In genomic region chr6:149545258-149545753, GRCh38 we compare ENCODE assay signal across 1 cellular context.
TF ChIP-seq lines count a peak whose summit lies in the region.

No MANE protein-coding gene starts in this region.

TF ChIP-seq in HepG2, 621 proteins besides CTCF, POLR2A, EP300 and RAD21 (continued from another document and continues in another):
- peak in 1 of 2 experiments; percentile 21; a peak in 1 of 4 replicates for TF ChIP-seq HMGXB4 (CRISPR knock-in tag; IDR thresholded peaks at IDR 0.05; ENCODE audit: borderline replicate concordance in 1 of 2, low read depth in 1 of 2)
- TF ChIP-seq ZNF879 (CRISPR knock-in tag; IDR thresholded peaks at IDR 0.05), result peak; percentile 21; the same call in 1 of the 2 replicates
- TF ChIP-seq REL (CRISPR knock-in tag; conservative IDR thresholded peaks at IDR 0.05), result no peak
- TF ChIP-seq CAMTA2 (CRISPR knock-in tag; IDR thresholded peaks at IDR 0.05; ENCODE audit: borderline replicate concordance), result no peak
- TF ChIP-seq ZXDC (CRISPR knock-in tag; IDR thresholded peaks at IDR 0.05), result no peak
- TF ChIP-seq, protein P1, sequence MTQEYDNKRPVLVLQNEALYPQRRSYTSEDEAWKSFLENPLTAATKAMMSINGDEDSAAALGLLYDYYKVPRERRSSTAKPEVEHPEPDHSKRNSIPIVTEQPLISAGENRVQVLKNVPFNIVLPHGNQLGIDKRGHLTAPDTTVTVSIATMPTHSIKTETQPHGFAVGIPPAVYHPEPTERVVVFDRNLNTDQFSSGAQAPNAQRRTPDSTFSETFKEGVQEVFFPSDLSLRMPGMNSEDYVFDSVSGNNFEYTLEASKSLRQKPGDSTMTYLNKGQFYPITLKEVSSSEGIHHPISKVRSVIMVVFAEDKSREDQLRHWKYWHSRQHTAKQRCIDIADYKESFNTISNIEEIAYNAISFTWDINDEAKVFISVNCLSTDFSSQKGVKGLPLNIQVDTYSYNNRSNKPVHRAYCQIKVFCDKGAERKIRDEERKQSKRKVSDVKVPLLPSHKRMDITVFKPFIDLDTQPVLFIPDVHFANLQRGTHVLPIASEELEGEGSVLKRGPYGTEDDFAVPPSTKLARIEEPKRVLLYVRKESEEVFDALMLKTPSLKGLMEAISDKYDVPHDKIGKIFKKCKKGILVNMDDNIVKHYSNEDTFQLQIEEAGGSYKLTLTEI (CRISPR knock-in tag; conservative IDR thresholded peaks at IDR 0.05), result no peak
- TF ChIP-seq, protein P2, sequence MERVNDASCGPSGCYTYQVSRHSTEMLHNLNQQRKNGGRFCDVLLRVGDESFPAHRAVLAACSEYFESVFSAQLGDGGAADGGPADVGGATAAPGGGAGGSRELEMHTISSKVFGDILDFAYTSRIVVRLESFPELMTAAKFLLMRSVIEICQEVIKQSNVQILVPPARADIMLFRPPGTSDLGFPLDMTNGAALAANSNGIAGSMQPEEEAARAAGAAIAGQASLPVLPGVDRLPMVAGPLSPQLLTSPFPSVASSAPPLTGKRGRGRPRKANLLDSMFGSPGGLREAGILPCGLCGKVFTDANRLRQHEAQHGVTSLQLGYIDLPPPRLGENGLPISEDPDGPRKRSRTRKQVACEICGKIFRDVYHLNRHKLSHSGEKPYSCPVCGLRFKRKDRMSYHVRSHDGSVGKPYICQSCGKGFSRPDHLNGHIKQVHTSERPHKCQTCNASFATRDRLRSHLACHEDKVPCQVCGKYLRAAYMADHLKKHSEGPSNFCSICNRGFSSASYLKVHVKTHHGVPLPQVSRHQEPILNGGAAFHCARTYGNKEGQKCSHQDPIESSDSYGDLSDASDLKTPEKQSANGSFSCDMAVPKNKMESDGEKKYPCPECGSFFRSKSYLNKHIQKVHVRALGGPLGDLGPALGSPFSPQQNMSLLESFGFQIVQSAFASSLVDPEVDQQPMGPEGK (CRISPR knock-in tag; IDR thresholded peaks at IDR 0.05), result peak; percentile 39; the same call in 1 of the 2 replicates
- no peak for TF ChIP-seq ZNF710 (CRISPR knock-in tag; IDR thresholded peaks at IDR 0.05; ENCODE audit: borderline replicate concordance)
- peak; percentile 47; the same call in 1 of the 3 replicates for TF ChIP-seq MXI1 (IDR thresholded peaks at IDR 0.05; ENCODE audit: borderline replicate concordance, low read depth, low read length)
- no peak for TF ChIP-seq ZNF776 (CRISPR knock-in tag; IDR thresholded peaks at IDR 0.05)
- TF ChIP-seq MAFF (IDR thresholded peaks at IDR 0.05; ENCODE audit: low read depth, low read length), result no peak
- no peak; the same call in 1 of the 2 replicates for TF ChIP-seq ZNF652 (CRISPR knock-in tag; IDR thresholded peaks at IDR 0.05; ENCODE audit: borderline replicate concordance, low read depth)
- TF ChIP-seq DNMT1 (CRISPR knock-in tag; IDR thresholded peaks at IDR 0.05), result no peak
- TF ChIP-seq ZZZ3 (CRISPR knock-in tag; IDR thresholded peaks at IDR 0.05; ENCODE audit: borderline replicate concordance), result 0 out of 2 replicates have a peak, but pooled peaks have one; percentile 2
- TF ChIP-seq ATF7-NPFF (CRISPR knock-in tag; IDR thresholded peaks at IDR 0.05; ENCODE audit: low read depth), result no peak
- TF ChIP-seq RFX1 (IDR thresholded peaks at IDR 0.05), result peak; percentile 70
- TF ChIP-seq ESRRA (CRISPR knock-in tag; IDR thresholded peaks at IDR 0.05; ENCODE audit: low read depth), result peak; percentile 2; the same call in 1 of the 2 replicates
- TF ChIP-seq ZMAT3 (CRISPR knock-in tag; conservative IDR thresholded peaks at IDR 0.05), result no peak
- no peak for TF ChIP-seq UBTF (CRISPR knock-in tag; IDR thresholded peaks at IDR 0.05)
- no peak for TF ChIP-seq ZNF33A (CRISPR knock-in tag; IDR thresholded peaks at IDR 0.05; ENCODE audit: borderline replicate concordance)
- 0 out of 2 replicates have a peak, but pooled peaks have one; percentile 2 for TF ChIP-seq E2F1 (CRISPR knock-in tag; IDR thresholded peaks at IDR 0.05)
- no peak for TF ChIP-seq CHCHD3 (CRISPR knock-in tag; IDR thresholded peaks at IDR 0.05)
- no peak for TF ChIP-seq HCFC1 (IDR thresholded peaks at IDR 0.05; ENCODE audit: low read depth, low read length)
- TF ChIP-seq SIN3A (IDR thresholded peaks at IDR 0.05; ENCODE audit: borderline replicate concordance, low read depth, low read length), result peak; percentile 74; the same call in 1 of the 2 replicates
- TF ChIP-seq ZNF451 (CRISPR knock-in tag; IDR thresholded peaks at IDR 0.05), result no peak
- TF ChIP-seq RBM22 (optimal IDR thresholded peaks at IDR 0.05; ENCODE audit: low read length), result peak; percentile 16
- TF ChIP-seq GPBP1L1 (CRISPR knock-in tag; IDR thresholded peaks at IDR 0.05), result no peak
- no peak for TF ChIP-seq JUND (CRISPR knock-in tag; IDR thresholded peaks at IDR 0.05)
- TF ChIP-seq ZNF253 (CRISPR knock-in tag; IDR thresholded peaks at IDR 0.05; ENCODE audit: borderline replicate concordance), result no peak
- TF ChIP-seq, protein P3, sequence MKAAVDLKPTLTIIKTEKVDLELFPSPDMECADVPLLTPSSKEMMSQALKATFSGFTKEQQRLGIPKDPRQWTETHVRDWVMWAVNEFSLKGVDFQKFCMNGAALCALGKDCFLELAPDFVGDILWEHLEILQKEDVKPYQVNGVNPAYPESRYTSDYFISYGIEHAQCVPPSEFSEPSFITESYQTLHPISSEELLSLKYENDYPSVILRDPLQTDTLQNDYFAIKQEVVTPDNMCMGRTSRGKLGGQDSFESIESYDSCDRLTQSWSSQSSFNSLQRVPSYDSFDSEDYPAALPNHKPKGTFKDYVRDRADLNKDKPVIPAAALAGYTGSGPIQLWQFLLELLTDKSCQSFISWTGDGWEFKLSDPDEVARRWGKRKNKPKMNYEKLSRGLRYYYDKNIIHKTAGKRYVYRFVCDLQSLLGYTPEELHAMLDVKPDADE (CRISPR knock-in tag; IDR thresholded peaks at IDR 0.05), result no peak
- TF ChIP-seq ZNF224 (CRISPR knock-in tag; IDR thresholded peaks at IDR 0.05), result no peak
- no peak for TF ChIP-seq SMAD9 (CRISPR knock-in tag; IDR thresholded peaks at IDR 0.05)
- 0 out of 2 replicates have a peak, but pooled peaks have one; percentile 8 for TF ChIP-seq TMF1 (CRISPR knock-in tag; IDR thresholded peaks at IDR 0.05; ENCODE audit: low read depth)
- TF ChIP-seq FOXJ3 (CRISPR knock-in tag; IDR thresholded peaks at IDR 0.05; ENCODE audit: borderline replicate concordance), result no peak
- TF ChIP-seq CERS6 (CRISPR knock-in tag; IDR thresholded peaks at IDR 0.05), result no peak
- TF ChIP-seq NR2F1 (CRISPR knock-in tag; IDR thresholded peaks at IDR 0.05), result no peak
- TF ChIP-seq FOXK1 (CRISPR knock-in tag; IDR thresholded peaks at IDR 0.05; ENCODE audit: borderline replicate concordance, low read depth), result no peak
- TF ChIP-seq ZNF672 (CRISPR knock-in tag; IDR thresholded peaks at IDR 0.05), result no peak
- no peak for TF ChIP-seq ZNF777 (CRISPR knock-in tag; IDR thresholded peaks at IDR 0.05)
- no peak for TF ChIP-seq KLF13 (CRISPR knock-in tag; IDR thresholded peaks at IDR 0.05)
- no peak for TF ChIP-seq ZNF629 (CRISPR knock-in tag; conservative IDR thresholded peaks at IDR 0.05)
- no peak for TF ChIP-seq TCF7L2 (IDR thresholded peaks at IDR 0.05; ENCODE audit: low read depth, low read length)
- TF ChIP-seq ZNF577 (CRISPR knock-in tag; IDR thresholded peaks at IDR 0.05; ENCODE audit: borderline replicate concordance, low read depth), result peak; percentile 74; the same call in 1 of the 2 replicates
- no peak for TF ChIP-seq ELF4 (CRISPR knock-in tag; IDR thresholded peaks at IDR 0.05; ENCODE audit: borderline replicate concordance)
- TF ChIP-seq GPN1 (CRISPR knock-in tag; IDR thresholded peaks at IDR 0.05; ENCODE audit: borderline replicate concordance), result no peak
